Comparison of ENCODE assay signal across 11 cellular contexts in genomic region chr5:136364307-136364706, GRCh38. TPM values are rescaled to one million over a fixed set of nuclear protein-coding genes. Genes with fewer than 3 reads are reported as not detected.
DNase-seq lines count a peak whose midpoint lies in the region; ATAC-seq and TF ChIP-seq lines count a peak whose summit lies in the region.
"Had no signal": no experiment of that assay in that cellular context is flagged by ENCODE, and none has a peak within 500 bp of the region (broad histone marks: within the 10 kb centered on the region; RNA-seq: fewer than 3 reads in every experiment).

No MANE protein-coding gene starts in this region.

- no peaks in the 10 kb centered on the region for H3K9me2 ChIP-seq in GM23248 (ENCODE audit: insufficient read depth)

- H3F3A ChIP-seq in GM23248 (ENCODE audit: insufficient read depth) = no peaks in the 10 kb centered on the region

- no peak; the same call in 1 of the 2 replicates for ATAC-seq in Panc1

- in situ Hi-C loops in GM23248 (cut with MboI) (no loop called here), Panc1 (cut with HindIII; ENCODE audit: low pct_unique_long_range_greater_than_20kb, low sequenced_read_pairs) (no loop called here)

- H3K27ac ChIP-seq in GM23248 (no peak overlapping the region), Panc1 (ENCODE audit: low read length) (no peak overlapping the region)
- H3K27ac ChIP-seq: coronary artery had no signal

- no peak overlapping the region for H3K4me3 Mint-ChIP-seq in glutamatergic neuron (ENCODE audit: unreplicated experiment)
- H3K4me3 Mint-ChIP-seq: T-helper 2 cell treated with Interferon-gamma antibody and Interleukin-4, amounts not matched to agents 5 μg/mL and 100 μg/mL, for 36 hours had no signal

- intact Hi-C loops in Panc1 (cut with micrococcal nuclease; ENCODE audit: unreplicated experiment) = no loop called here

- no peaks in the 10 kb centered on the region for H3K36me3 ChIP-seq in GM23248 (ENCODE audit: low read depth)
- H3K36me3 ChIP-seq in Panc1 (ENCODE audit: control insufficient read depth, insufficient read depth, low read length) = no peaks in the 10 kb centered on the region

- CTCF ChIA-PET in Panc1 (lab: Charles Lee) = interaction anchor here (2.0 kb wide), 1 partner anchor 405 kb away, joined by 6 read pairs; no protein-coding TSS in a partner anchor

- H3K27me3 ChIP-seq in GM23248 (replicated peaks; ENCODE audit: insufficient read depth) (no peaks in the 10 kb centered on the region), Panc1 (ENCODE audit: control insufficient read depth, insufficient read depth, low read length) (peaks cover 5% of the 10 kb centered on the region; the same call in 1 of the 2 replicates)

- WGBS in GM23248 (ENCODE audit: low coverage in 1 of 2, low lambda C conversion rate in 2 of 2, missing lambda C conversion rate in 2 of 2), 2 experiments = 18 to 20% methylated on average over 2 of the region's 2 CpGs

- H3K36me3 Mint-ChIP-seq in glutamatergic neuron (ENCODE audit: unreplicated experiment) = no peaks in the 10 kb centered on the region

- no peaks in the 10 kb centered on the region for H3K27me3 Mint-ChIP-seq in glutamatergic neuron (ENCODE audit: unreplicated experiment)

- no peaks in the 10 kb centered on the region for H4K20me1 ChIP-seq in GM23248 (ENCODE audit: insufficient read depth)

- no peaks in the 10 kb centered on the region for H3K79me2 ChIP-seq in GM23248 (ENCODE audit: insufficient read depth)

- TF ChIP-seq CTCF in Panc1 (IDR thresholded peaks at IDR 0.05) = peak; percentile 56; the same call in 1 of the 2 replicates
- TF ChIP-seq CTCF in glutamatergic neuron (IDR thresholded peaks at IDR 0.05; ENCODE audit: partially characterized antibody, unreplicated experiment) = peak; percentile 76

- no peak overlapping the region for H3K4me2 ChIP-seq in GM23248 (ENCODE audit: unreplicated experiment)

- H3K4me3 ChIP-seq in GM23248 (no peak overlapping the region), Panc1 (ENCODE audit: low read depth in 2 of 2, low read length in 2 of 2) (no peak overlapping the region)
- H3K4me3 ChIP-seq: coronary artery had no signal

- POLR2A ChIA-PET in Panc1 (lab: Charles Lee) = no interaction called here

- H3K4me1 Mint-ChIP-seq in glutamatergic neuron (ENCODE audit: low read depth, unreplicated experiment) = peaks cover 3% of the 10 kb centered on the region

- DNase-seq in Ammon's horn (ENCODE audit: low spot score) = peak; percentile 8
- peak; percentile 17 for DNase-seq in GM23248
- DNase-seq in Panc1 (ENCODE audit: low read depth, low spot score) = no peak
- peak; percentile 34 for DNase-seq in glutamatergic neuron
- no peak for DNase-seq in stimulated activated CD8-positive, alpha-beta memory T cell treated with anti-CD3 and anti-CD28 coated beads, Interleukin-4, amount 100 ng/mL, for 48 hours
- no peak for DNase-seq in hepatic stellate cell (ENCODE audit: low spot score)
- DNase-seq in SK-N-DZ (ENCODE audit: low spot score) = no peak
- DNase-seq in NCI-H1092 treated with DMSO at 0.1 percent for 48 hours (lab: John Stamatoyannopoulos, UW) = no peak
- DNase-seq: NCI-H2107 had no signal

- no peak overlapping the region for H2AFZ ChIP-seq in GM23248

- H3K9me3 Mint-ChIP-seq in glutamatergic neuron (ENCODE audit: unreplicated experiment) = no peaks in the 10 kb centered on the region
- H3K9me3 Mint-ChIP-seq: T-helper 2 cell treated with Interferon-gamma antibody and Interleukin-4, amounts not matched to agents 5 μg/mL and 100 μg/mL, for 36 hours had no signal

- H3K9me3 ChIP-seq in GM23248 (ENCODE audit: low read depth) (no peaks in the 10 kb centered on the region), Panc1 (ENCODE audit: control insufficient read depth, insufficient read depth, low read depth, low read length) (no peaks in the 10 kb centered on the region)

- H3K27ac Mint-ChIP-seq in glutamatergic neuron (ENCODE audit: unreplicated experiment) = no peak overlapping the region
- H3K27ac Mint-ChIP-seq: T-helper 2 cell treated with Interferon-gamma antibody and Interleukin-4, amounts not matched to agents 5 μg/mL and 100 μg/mL, for 36 hours had no signal

- H3K4me1 ChIP-seq in GM23248 (ENCODE audit: insufficient read depth) (no peaks in the 10 kb centered on the region), Panc1 (ENCODE audit: control insufficient read depth, insufficient read depth, low read length) (no peaks in the 10 kb centered on the region)

- BruUV-seq in Panc1 (replicated peaks; lab: Mats Ljungman, UMichigan) = no TSS peak

- H3K9ac ChIP-seq in GM23248 = no peak overlapping the region

RNA-seq across cellular contexts. Expression of gene TRPC7, which starts 1.0 kb away (rescaled TPM):
- total RNA-seq in GM23248 (2014; rRNA removed; shearing (Covaris generic)) = not detected in 2 replicates
- not detected in 2 replicates for polyA plus RNA-seq in GM23248 (2016; fragmentation: Nextera tagmentation; extraction: Ambion mirVana)
- total RNA-seq in Panc1 (2021; ENCODE audit: unreplicated experiment) (not detected), glutamatergic neuron (ENCODE audit: unreplicated experiment) (not detected)
- not detected for polyA plus RNA-seq in Panc1 (2012; ENCODE audit: insufficient read length)
- not detected in 2 replicates for polyA plus RNA-seq in SK-N-DZ (2014; cell fraction: cytosol; rRNA removed)
- not detected in 2 replicates for polyA plus RNA-seq in SK-N-DZ (2014; cell fraction: nucleus; rRNA removed)

Comparison
In these comparisons a context has a peak if more than half of its experiments do, and no peak if none do; other contexts are left out.
1. DNase-seq: peak in Ammon's horn (single experiment), GM23248 (single experiment) and glutamatergic neuron (single experiment); none in Panc1 (single experiment), stimulated activated CD8-positive, alpha-beta memory T cell treated with anti-CD3 and anti-CD28 coated beads, Interleukin-4, amount 100 ng/mL, for 48 hours (single experiment), hepatic stellate cell (single experiment), SK-N-DZ (single experiment) and NCI-H1092 treated with DMSO at 0.1 percent for 48 hours (single experiment).